Comparison of ENCODE assay signal across 9 cellular contexts in the genomic region with DNA sequence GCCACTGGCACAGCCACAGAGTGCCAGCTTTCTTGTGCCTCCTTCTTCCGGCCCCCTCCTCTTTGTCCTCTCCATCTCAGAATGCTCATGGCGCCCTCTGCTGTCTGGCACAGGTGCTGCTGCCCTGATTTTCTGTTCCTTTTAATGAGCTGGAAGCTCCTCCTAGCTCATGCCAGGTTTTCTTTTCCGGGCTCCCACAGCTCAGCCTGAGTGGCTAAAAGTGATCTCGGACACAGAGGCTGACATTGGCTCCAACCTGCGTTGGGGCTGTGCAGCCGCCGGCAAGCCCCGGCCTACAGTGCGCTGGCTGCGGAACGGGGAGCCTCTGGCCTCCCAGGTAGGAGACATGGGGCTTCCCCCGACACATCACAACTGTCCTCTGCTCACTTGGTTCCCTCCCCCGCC. TPM values are rescaled to one million over a fixed set of nuclear protein-coding genes. Genes with fewer than 3 reads are reported as not detected.
DNase-seq lines count a peak whose midpoint lies in the region; ATAC-seq and TF ChIP-seq lines count a peak whose summit lies in the region.
"Had no signal": no experiment of that assay in that cellular context is flagged by ENCODE, and none has a peak within 500 bp of the region (broad histone marks: within the 10 kb centered on the region; RNA-seq: fewer than 3 reads in every experiment).

No MANE protein-coding gene starts in this region.

- ATAC-seq in activated T-helper 17 cell treated with anti-CD3 and anti-CD28 coated beads, Interleukin-2, amount 50 U/mL, for 72 hours (replicated peaks) = peak; percentile 44
- ATAC-seq in HG03469 (IDR thresholded peaks at IDR 0.05; ENCODE audit: unreplicated experiment) = no peak

- no peak for TF ChIP-seq EP300 in suprapubic skin (IDR thresholded peaks at IDR 0.05)

- 29% methylated on average over 12 of the region's 13 CpGs for WGBS in suprapubic skin

- no peaks in the 10 kb centered on the region for H3K27me3 ChIP-seq in suprapubic skin

- no peak overlapping the region for H3K4me3 Mint-ChIP-seq in activated T-helper 17 cell treated with anti-CD3 and anti-CD28 coated beads, Interleukin-2, amount 50 U/mL, for 72 hours
- H3K4me3 Mint-ChIP-seq: T-helper 1 cell treated with Interleukin-12 subunit alpha and Interleukin-12 subunit beta and Interleukin-4 antibody, amounts not matched to agents 30 μg/mL and 1 μg/mL, for 36 hours had no signal

- H3K27ac ChIP-seq in suprapubic skin = no peak overlapping the region

- H3K36me3 ChIP-seq in suprapubic skin = no peaks in the 10 kb centered on the region

- no peak for TF ChIP-seq POLR2A in suprapubic skin (IDR thresholded peaks at IDR 0.05)

- H3K9me3 ChIP-seq in suprapubic skin = no peaks in the 10 kb centered on the region

- peak; percentile 44 for DNase-seq in DMS114 treated with DMSO at 0.1 percent for 48 hours (lab: John Stamatoyannopoulos, UW; ENCODE audit: unreplicated experiment)
- DNase-seq in LoVo (ENCODE audit: low spot score) = peak; percentile 29
- DNase-seq in RPMI8226 = peak; percentile 84
- peak; percentile 55 for DNase-seq in fibroblast of villous mesenchyme (ENCODE audit: low read depth)
- peak in 51 of 56 donors; percentile 21 to 91 (median 69) for DNase-seq in nucleus accumbens (lab: John Stamatoyannopoulos, UW)
- DNase-seq in suprapubic skin (ENCODE audit: low spot score in 2 of 2) = no peak

- no peaks in the 10 kb centered on the region for H3K36me3 Mint-ChIP-seq in activated T-helper 17 cell treated with anti-CD3 and anti-CD28 coated beads, Interleukin-2, amount 50 U/mL, for 72 hours (ENCODE audit: low read depth)

- H3K4me1 Mint-ChIP-seq in activated T-helper 17 cell treated with anti-CD3 and anti-CD28 coated beads, Interleukin-2, amount 50 U/mL, for 72 hours = no peaks in the 10 kb centered on the region

- no peak overlapping the region for H3K4me3 ChIP-seq in fibroblast of villous mesenchyme (ENCODE audit: low read depth, low read length)
- no peak overlapping the region for H3K4me3 ChIP-seq in suprapubic skin

- TF ChIP-seq CTCF in fibroblast of villous mesenchyme (IDR thresholded peaks at IDR 0.05; ENCODE audit: insufficient read depth, low read depth, low read length) (peak; percentile 84), suprapubic skin (IDR thresholded peaks at IDR 0.05) (peak; percentile 69 to 87)

- H3K9me3 Mint-ChIP-seq in activated T-helper 17 cell treated with anti-CD3 and anti-CD28 coated beads, Interleukin-2, amount 50 U/mL, for 72 hours = no peaks in the 10 kb centered on the region
- H3K9me3 Mint-ChIP-seq: T-helper 1 cell treated with Interleukin-12 subunit alpha and Interleukin-12 subunit beta and Interleukin-4 antibody, amounts not matched to agents 30 μg/mL and 1 μg/mL, for 36 hours had no signal

- H3K27me3 Mint-ChIP-seq in activated T-helper 17 cell treated with anti-CD3 and anti-CD28 coated beads, Interleukin-2, amount 50 U/mL, for 72 hours = no peaks in the 10 kb centered on the region

- H3K27ac Mint-ChIP-seq in activated T-helper 17 cell treated with anti-CD3 and anti-CD28 coated beads, Interleukin-2, amount 50 U/mL, for 72 hours = no peak overlapping the region
- H3K27ac Mint-ChIP-seq: T-helper 1 cell treated with Interleukin-12 subunit alpha and Interleukin-12 subunit beta and Interleukin-4 antibody, amounts not matched to agents 30 μg/mL and 1 μg/mL, for 36 hours had no signal

- peaks cover 3% of the 10 kb centered on the region for H3K4me1 ChIP-seq in suprapubic skin

RNA-seq across cellular contexts. Expression of a gene that starts 18.7 kb away (rescaled TPM):
- total RNA-seq in activated T-helper 17 cell treated with anti-CD3 and anti-CD28 coated beads, Interleukin-2, amount 50 U/mL, for 72 hours = not detected
- total RNA-seq in fibroblast of villous mesenchyme (not detected in 2 replicates), suprapubic skin (10 to 100 TPM in 1 of 4 donors, 1 to 10 TPM in 1, under 1 TPM in 2; 0.68 to 13.3 (median 1.7) TPM)

RNA-seq across cellular contexts. Expression of a gene that starts 22.6 kb away (rescaled TPM):
- total RNA-seq in activated T-helper 17 cell treated with anti-CD3 and anti-CD28 coated beads, Interleukin-2, amount 50 U/mL, for 72 hours = 1 to 10 TPM; 3.1 to 3.9 TPM
- 0.97 and 1.3 TPM in 2 replicates for total RNA-seq in fibroblast of villous mesenchyme
- 1 to 10 TPM in 3 of 4 donors, under 1 TPM in 1; 0.76 to 4.7 (median 2.8) TPM for total RNA-seq in suprapubic skin

Comparison
In these comparisons a context has a peak if more than half of its experiments do, and no peak if none do; other contexts are left out.
1. DNase-seq: peak in DMS114 treated with DMSO at 0.1 percent for 48 hours (single experiment), LoVo (single experiment), RPMI8226 (single experiment), fibroblast of villous mesenchyme (single experiment) and nucleus accumbens (51 of 56); none in suprapubic skin (0 of 2).